In the genomic region with DNA sequence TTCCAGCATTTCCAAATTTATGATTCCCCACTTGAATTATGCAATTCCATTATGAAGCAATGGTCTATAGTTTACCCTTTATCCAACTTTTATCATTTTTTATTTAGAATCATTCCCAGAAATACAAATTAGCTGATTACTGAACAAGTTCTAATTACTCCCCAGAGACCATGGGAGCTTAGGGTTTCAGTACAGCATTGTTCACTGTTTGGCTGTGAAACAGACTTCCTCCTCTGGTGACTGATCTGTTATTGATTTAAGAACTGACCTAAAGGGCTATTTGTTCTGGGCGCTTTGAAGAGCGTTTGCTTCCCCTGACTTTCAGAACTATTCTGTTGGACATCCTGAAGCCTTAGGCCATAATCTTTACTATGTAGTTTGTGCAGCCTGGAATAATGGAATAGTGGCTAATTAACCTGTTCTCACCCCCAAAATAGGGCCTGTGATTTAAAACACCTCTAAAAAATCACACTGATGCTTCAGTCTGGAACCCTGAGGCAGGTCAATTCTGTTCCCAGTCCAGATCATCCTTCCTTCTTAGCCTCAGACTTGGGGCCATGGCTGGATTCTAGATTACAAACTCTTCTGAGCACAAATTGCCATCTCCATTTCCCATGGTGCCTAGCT, we compare ENCODE assay signal across 1 cellular context.
TF ChIP-seq lines count a peak whose summit lies in the region.

No MANE protein-coding gene starts in this region.

TF ChIP-seq in HepG2, 621 proteins besides CTCF, POLR2A, EP300 and RAD21 (continued from another document and continues in another):
- TF ChIP-seq, protein P1, sequence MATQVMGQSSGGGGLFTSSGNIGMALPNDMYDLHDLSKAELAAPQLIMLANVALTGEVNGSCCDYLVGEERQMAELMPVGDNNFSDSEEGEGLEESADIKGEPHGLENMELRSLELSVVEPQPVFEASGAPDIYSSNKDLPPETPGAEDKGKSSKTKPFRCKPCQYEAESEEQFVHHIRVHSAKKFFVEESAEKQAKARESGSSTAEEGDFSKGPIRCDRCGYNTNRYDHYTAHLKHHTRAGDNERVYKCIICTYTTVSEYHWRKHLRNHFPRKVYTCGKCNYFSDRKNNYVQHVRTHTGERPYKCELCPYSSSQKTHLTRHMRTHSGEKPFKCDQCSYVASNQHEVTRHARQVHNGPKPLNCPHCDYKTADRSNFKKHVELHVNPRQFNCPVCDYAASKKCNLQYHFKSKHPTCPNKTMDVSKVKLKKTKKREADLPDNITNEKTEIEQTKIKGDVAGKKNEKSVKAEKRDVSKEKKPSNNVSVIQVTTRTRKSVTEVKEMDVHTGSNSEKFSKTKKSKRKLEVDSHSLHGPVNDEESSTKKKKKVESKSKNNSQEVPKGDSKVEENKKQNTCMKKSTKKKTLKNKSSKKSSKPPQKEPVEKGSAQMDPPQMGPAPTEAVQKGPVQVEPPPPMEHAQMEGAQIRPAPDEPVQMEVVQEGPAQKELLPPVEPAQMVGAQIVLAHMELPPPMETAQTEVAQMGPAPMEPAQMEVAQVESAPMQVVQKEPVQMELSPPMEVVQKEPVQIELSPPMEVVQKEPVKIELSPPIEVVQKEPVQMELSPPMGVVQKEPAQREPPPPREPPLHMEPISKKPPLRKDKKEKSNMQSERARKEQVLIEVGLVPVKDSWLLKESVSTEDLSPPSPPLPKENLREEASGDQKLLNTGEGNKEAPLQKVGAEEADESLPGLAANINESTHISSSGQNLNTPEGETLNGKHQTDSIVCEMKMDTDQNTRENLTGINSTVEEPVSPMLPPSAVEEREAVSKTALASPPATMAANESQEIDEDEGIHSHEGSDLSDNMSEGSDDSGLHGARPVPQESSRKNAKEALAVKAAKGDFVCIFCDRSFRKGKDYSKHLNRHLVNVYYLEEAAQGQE (IDR thresholded peaks at IDR 0.05; ENCODE audit: borderline replicate concordance in 1 of 2, low read depth in 1 of 2, low read length in 2 of 2) = peak in 1 of 2 experiments; percentile 77; a peak in 2 of 4 replicates
- TF ChIP-seq, protein P2, sequence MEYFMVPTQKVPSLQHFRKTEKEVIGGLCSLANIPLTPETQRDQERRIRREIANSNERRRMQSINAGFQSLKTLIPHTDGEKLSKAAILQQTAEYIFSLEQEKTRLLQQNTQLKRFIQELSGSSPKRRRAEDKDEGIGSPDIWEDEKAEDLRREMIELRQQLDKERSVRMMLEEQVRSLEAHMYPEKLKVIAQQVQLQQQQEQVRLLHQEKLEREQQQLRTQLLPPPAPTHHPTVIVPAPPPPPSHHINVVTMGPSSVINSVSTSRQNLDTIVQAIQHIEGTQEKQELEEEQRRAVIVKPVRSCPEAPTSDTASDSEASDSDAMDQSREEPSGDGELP (IDR thresholded peaks at IDR 0.05; ENCODE audit: borderline replicate concordance, low read depth) = peak; percentile 24; the same call in 1 of the 2 replicates
- TF ChIP-seq, protein P3, sequence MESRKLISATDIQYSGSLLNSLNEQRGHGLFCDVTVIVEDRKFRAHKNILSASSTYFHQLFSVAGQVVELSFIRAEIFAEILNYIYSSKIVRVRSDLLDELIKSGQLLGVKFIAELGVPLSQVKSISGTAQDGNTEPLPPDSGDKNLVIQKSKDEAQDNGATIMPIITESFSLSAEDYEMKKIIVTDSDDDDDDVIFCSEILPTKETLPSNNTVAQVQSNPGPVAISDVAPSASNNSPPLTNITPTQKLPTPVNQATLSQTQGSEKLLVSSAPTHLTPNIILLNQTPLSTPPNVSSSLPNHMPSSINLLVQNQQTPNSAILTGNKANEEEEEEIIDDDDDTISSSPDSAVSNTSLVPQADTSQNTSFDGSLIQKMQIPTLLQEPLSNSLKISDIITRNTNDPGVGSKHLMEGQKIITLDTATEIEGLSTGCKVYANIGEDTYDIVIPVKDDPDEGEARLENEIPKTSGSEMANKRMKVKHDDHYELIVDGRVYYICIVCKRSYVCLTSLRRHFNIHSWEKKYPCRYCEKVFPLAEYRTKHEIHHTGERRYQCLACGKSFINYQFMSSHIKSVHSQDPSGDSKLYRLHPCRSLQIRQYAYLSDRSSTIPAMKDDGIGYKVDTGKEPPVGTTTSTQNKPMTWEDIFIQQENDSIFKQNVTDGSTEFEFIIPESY (CRISPR knock-in tag; IDR thresholded peaks at IDR 0.05) = no peak
- TF ChIP-seq CEBPB (IDR thresholded peaks at IDR 0.05; ENCODE audit: borderline replicate concordance, low read depth, low read length) (no peak), POGZ (CRISPR knock-in tag; IDR thresholded peaks at IDR 0.05) (peak; percentile 85), NAIF1 (CRISPR knock-in tag; IDR thresholded peaks at IDR 0.05; ENCODE audit: borderline replicate concordance) (no peak), IRF2 (CRISPR knock-in tag; IDR thresholded peaks at IDR 0.05) (0 out of 2 replicates have a peak, but pooled peaks have one; percentile 30), ATF7 (IDR thresholded peaks at IDR 0.05) (no peak), ATF7 (CRISPR knock-in tag; IDR thresholded peaks at IDR 0.05) (no peak), MYNN (CRISPR knock-in tag; IDR thresholded peaks at IDR 0.05; ENCODE audit: low read depth) (no peak), SP140L (CRISPR knock-in tag; IDR thresholded peaks at IDR 0.05; ENCODE audit: borderline replicate concordance) (no peak), SP5 (CRISPR knock-in tag; IDR thresholded peaks at IDR 0.05; ENCODE audit: borderline replicate concordance, low read depth) (peak; percentile 41; the same call in 1 of the 2 replicates), REL (CRISPR knock-in tag; conservative IDR thresholded peaks at IDR 0.05) (no peak), HOXA9 (CRISPR knock-in tag; IDR thresholded peaks at IDR 0.05; ENCODE audit: borderline replicate concordance) (no peak), YEATS4 (CRISPR knock-in tag; IDR thresholded peaks at IDR 0.05; ENCODE audit: borderline replicate concordance) (no peak; the same call in 1 of the 2 replicates), PHF20 (CRISPR knock-in tag; IDR thresholded peaks at IDR 0.05) (no peak), ZNF256 (CRISPR knock-in tag; conservative IDR thresholded peaks at IDR 0.05) (no peak), ZKSCAN8 (CRISPR knock-in tag; IDR thresholded peaks at IDR 0.05; ENCODE audit: borderline replicate concordance) (0 out of 2 replicates have a peak, but pooled peaks have one; percentile 22)
- TF ChIP-seq, protein P4, sequence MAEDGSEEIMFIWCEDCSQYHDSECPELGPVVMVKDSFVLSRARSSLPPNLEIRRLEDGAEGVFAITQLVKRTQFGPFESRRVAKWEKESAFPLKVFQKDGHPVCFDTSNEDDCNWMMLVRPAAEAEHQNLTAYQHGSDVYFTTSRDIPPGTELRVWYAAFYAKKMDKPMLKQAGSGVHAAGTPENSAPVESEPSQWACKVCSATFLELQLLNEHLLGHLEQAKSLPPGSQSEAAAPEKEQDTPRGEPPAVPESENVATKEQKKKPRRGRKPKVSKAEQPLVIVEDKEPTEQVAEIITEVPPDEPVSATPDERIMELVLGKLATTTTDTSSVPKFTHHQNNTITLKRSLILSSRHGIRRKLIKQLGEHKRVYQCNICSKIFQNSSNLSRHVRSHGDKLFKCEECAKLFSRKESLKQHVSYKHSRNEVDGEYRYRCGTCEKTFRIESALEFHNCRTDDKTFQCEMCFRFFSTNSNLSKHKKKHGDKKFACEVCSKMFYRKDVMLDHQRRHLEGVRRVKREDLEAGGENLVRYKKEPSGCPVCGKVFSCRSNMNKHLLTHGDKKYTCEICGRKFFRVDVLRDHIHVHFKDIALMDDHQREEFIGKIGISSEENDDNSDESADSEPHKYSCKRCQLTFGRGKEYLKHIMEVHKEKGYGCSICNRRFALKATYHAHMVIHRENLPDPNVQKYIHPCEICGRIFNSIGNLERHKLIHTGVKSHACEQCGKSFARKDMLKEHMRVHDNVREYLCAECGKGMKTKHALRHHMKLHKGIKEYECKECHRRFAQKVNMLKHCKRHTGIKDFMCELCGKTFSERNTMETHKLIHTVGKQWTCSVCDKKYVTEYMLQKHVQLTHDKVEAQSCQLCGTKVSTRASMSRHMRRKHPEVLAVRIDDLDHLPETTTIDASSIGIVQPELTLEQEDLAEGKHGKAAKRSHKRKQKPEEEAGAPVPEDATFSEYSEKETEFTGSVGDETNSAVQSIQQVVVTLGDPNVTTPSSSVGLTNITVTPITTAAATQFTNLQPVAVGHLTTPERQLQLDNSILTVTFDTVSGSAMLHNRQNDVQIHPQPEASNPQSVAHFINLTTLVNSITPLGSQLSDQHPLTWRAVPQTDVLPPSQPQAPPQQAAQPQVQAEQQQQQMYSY (CRISPR knock-in tag; IDR thresholded peaks at IDR 0.05) = no peak
- TF ChIP-seq, protein P5, sequence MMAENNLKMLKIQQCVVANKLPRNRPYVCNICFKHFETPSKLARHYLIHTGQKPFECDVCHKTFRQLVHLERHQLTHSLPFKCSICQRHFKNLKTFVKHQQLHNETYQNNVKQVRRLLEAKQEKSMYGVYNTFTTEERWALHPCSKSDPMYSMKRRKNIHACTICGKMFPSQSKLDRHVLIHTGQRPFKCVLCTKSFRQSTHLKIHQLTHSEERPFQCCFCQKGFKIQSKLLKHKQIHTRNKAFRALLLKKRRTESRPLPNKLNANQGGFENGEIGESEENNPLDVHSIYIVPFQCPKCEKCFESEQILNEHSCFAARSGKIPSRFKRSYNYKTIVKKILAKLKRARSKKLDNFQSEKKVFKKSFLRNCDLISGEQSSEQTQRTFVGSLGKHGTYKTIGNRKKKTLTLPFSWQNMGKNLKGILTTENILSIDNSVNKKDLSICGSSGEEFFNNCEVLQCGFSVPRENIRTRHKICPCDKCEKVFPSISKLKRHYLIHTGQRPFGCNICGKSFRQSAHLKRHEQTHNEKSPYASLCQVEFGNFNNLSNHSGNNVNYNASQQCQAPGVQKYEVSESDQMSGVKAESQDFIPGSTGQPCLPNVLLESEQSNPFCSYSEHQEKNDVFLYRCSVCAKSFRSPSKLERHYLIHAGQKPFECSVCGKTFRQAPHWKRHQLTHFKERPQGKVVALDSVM (CRISPR knock-in tag; IDR thresholded peaks at IDR 0.05) = no peak
- TF ChIP-seq, protein P6, sequence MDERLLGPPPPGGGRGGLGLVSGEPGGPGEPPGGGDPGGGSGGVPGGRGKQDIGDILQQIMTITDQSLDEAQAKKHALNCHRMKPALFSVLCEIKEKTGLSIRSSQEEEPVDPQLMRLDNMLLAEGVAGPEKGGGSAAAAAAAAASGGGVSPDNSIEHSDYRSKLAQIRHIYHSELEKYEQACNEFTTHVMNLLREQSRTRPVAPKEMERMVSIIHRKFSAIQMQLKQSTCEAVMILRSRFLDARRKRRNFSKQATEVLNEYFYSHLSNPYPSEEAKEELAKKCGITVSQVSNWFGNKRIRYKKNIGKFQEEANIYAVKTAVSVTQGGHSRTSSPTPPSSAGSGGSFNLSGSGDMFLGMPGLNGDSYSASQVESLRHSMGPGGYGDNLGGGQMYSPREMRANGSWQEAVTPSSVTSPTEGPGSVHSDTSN (CRISPR knock-in tag; IDR thresholded peaks at IDR 0.05) = no peak
- TF ChIP-seq, protein P7, sequence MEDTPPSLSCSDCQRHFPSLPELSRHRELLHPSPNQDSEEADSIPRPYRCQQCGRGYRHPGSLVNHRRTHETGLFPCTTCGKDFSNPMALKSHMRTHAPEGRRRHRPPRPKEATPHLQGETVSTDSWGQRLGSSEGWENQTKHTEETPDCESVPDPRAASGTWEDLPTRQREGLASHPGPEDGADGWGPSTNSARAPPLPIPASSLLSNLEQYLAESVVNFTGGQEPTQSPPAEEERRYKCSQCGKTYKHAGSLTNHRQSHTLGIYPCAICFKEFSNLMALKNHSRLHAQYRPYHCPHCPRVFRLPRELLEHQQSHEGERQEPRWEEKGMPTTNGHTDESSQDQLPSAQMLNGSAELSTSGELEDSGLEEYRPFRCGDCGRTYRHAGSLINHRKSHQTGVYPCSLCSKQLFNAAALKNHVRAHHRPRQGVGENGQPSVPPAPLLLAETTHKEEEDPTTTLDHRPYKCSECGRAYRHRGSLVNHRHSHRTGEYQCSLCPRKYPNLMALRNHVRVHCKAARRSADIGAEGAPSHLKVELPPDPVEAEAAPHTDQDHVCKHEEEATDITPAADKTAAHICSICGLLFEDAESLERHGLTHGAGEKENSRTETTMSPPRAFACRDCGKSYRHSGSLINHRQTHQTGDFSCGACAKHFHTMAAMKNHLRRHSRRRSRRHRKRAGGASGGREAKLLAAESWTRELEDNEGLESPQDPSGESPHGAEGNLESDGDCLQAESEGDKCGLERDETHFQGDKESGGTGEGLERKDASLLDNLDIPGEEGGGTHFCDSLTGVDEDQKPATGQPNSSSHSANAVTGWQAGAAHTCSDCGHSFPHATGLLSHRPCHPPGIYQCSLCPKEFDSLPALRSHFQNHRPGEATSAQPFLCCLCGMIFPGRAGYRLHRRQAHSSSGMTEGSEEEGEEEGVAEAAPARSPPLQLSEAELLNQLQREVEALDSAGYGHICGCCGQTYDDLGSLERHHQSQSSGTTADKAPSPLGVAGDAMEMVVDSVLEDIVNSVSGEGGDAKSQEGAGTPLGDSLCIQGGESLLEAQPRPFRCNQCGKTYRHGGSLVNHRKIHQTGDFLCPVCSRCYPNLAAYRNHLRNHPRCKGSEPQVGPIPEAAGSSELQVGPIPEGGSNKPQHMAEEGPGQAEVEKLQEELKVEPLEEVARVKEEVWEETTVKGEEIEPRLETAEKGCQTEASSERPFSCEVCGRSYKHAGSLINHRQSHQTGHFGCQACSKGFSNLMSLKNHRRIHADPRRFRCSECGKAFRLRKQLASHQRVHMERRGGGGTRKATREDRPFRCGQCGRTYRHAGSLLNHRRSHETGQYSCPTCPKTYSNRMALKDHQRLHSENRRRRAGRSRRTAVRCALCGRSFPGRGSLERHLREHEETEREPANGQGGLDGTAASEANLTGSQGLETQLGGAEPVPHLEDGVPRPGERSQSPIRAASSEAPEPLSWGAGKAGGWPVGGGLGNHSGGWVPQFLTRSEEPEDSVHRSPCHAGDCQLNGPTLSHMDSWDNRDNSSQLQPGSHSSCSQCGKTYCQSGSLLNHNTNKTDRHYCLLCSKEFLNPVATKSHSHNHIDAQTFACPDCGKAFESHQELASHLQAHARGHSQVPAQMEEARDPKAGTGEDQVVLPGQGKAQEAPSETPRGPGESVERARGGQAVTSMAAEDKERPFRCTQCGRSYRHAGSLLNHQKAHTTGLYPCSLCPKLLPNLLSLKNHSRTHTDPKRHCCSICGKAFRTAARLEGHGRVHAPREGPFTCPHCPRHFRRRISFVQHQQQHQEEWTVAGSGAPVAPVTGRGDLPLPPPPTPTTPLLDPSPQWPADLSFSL (CRISPR knock-in tag; IDR thresholded peaks at IDR 0.05) = no peak
- TF ChIP-seq, protein P8, sequence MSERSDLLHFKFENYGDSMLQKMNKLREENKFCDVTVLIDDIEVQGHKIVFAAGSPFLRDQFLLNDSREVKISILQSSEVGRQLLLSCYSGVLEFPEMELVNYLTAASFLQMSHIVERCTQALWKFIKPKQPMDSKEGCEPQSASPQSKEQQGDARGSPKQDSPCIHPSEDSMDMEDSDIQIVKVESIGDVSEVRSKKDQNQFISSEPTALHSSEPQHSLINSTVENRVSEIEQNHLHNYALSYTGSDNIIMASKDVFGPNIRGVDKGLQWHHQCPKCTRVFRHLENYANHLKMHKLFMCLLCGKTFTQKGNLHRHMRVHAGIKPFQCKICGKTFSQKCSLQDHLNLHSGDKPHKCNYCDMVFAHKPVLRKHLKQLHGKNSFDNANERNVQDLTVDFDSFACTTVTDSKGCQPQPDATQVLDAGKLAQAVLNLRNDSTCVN (CRISPR knock-in tag; IDR thresholded peaks at IDR 0.05; ENCODE audit: borderline replicate concordance) = no peak
- TF ChIP-seq, protein P9, sequence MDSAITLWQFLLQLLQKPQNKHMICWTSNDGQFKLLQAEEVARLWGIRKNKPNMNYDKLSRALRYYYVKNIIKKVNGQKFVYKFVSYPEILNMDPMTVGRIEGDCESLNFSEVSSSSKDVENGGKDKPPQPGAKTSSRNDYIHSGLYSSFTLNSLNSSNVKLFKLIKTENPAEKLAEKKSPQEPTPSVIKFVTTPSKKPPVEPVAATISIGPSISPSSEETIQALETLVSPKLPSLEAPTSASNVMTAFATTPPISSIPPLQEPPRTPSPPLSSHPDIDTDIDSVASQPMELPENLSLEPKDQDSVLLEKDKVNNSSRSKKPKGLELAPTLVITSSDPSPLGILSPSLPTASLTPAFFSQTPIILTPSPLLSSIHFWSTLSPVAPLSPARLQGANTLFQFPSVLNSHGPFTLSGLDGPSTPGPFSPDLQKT (CRISPR knock-in tag; IDR thresholded peaks at IDR 0.05; ENCODE audit: borderline replicate concordance) = no peak
